8 cellular contexts compared by ENCODE assay signal in genomic region chr11:69642913-69643632, GRCh38. TPM values are rescaled to one million over a fixed set of nuclear protein-coding genes. Genes with fewer than 3 reads are reported as not detected.
DNase-seq lines count a peak whose midpoint lies in the region; FAIRE-seq and TF ChIP-seq lines count a peak whose summit lies in the region.

No MANE protein-coding gene starts in this region.

- no peaks in the 10 kb centered on the region for H3K27me3 ChIP-seq in MG63
- peaks cover 3 to 21% of the 10 kb centered on the region in 2 donors for H3K27me3 ChIP-seq in uterus

- H3K27ac ChIP-seq in uterus, result peak overlapping the region; percentile 56 to 62

- peak; percentile 87 to 98 (median 95) for TF ChIP-seq CTCF in uterus (IDR thresholded peaks at IDR 0.05)

- H3K4me1 ChIP-seq in uterus, result peaks cover 0 to 38% of the 10 kb centered on the region in 2 donors

- H3K9me3 ChIP-seq in MG63 (no peaks in the 10 kb centered on the region), uterus (no peaks in the 10 kb centered on the region)

- peak; percentile 57 for FAIRE-seq in GM19239 (lab: Jason Lieb, UNC)

- intact Hi-C loops in uterus (cut with DNase I; ENCODE audit: low total_unique reads), result loop anchor here (5.0 to 10.0 kb wide), 2 partner anchors 348 to 541 kb away; partner anchors contain the start of gene MYEOV

- TF ChIP-seq POLR2A in uterus (IDR thresholded peaks at IDR 0.05), result peak in 1 of 2 donors; percentile 30

- H3K36me3 ChIP-seq in MG63 (peaks cover 61% of the 10 kb centered on the region), uterus (no peaks in the 10 kb centered on the region)

- DNase-seq in AG20443 (ENCODE audit: low spot score), result peak; percentile 76
- DNase-seq in GM19239 (ENCODE audit: insufficient read length, low spot score), result peak; percentile 96
- DNase-seq in MG63, result peak; percentile 71
- peak; percentile 59 to 75 (median 66) for DNase-seq in T-helper 2 cell
- DNase-seq in amygdala (lab: John Stamatoyannopoulos, UW), result peak in 33 of 56 donors; percentile 11 to 76 (median 39)
- DNase-seq in hepatic stellate cell (ENCODE audit: low spot score), result peak; percentile 78
- DNase-seq in renal cortical epithelial cell (ENCODE audit: low read depth), result peak; percentile 20
- DNase-seq in uterus, result peak; percentile 58 to 80

- H3K4me3 ChIP-seq in MG63 (peak overlapping the region; percentile 97), uterus (peak overlapping the region; percentile 49 to 70)

RNA-seq across cellular contexts. Expression of gene CCND1, which starts 2.1 kb away (rescaled TPM):
- 43.8 and 60.7 TPM in 2 replicates for total RNA-seq in MG63 (2014; rRNA removed; shearing (Covaris generic); ENCODE audit: low replicate concordance)
- total RNA-seq in renal cortical epithelial cell (225 and 668 TPM in 2 replicates), uterus (10 to 100 TPM in 3 of 4 donors, 1 to 10 TPM in 1; 2.9 to 96.5 (median 20.5) TPM)

RNA-seq across cellular contexts. Expression of gene LTO1, which starts 32.1 kb away (rescaled TPM):
- total RNA-seq in MG63 (2014; rRNA removed; shearing (Covaris generic); ENCODE audit: low replicate concordance), result 24.6 and 67.6 TPM in 2 replicates
- total RNA-seq in renal cortical epithelial cell (11.5 and 17.1 TPM in 2 replicates), uterus (10 to 100 TPM in 2 of 4 donors, 1 to 10 TPM in 2; 4.1 to 30.7 (median 17.4) TPM)

Comparison
In these comparisons a context has a peak if more than half of its experiments do, and no peak if none do; other contexts are left out.
1. Peak in every context shown above with its lines: DNase-seq, H3K4me3 ChIP-seq and H3K27ac ChIP-seq.
2. DNase-seq: peak in every context shown above with its lines; median percentile 96 in GM19239; 78 in hepatic stellate cell; 76 in AG20443; 71 in MG63; 69 in uterus; 66 in T-helper 2 cell; 39 in amygdala; 20 in renal cortical epithelial cell.